In genomic region chr1:37763791-37764741, GRCh38 we compare ENCODE assay signal across 8 cellular contexts. TPM values are rescaled to one million over a fixed set of nuclear protein-coding genes. Genes with fewer than 3 reads are reported as not detected.
A peak's percentile ranks its signal among the peaks of the same experiment; 100 is the strongest.
DNase-seq lines count a peak whose midpoint lies in the region; ATAC-seq and TF ChIP-seq lines count a peak whose summit lies in the region.

No MANE protein-coding gene starts in this region.

- peaks cover 100% of the 10 kb centered on the region for H3K27me3 ChIP-seq in cardiac muscle cell

- no peak for TF ChIP-seq CTCF in cardiac muscle cell (IDR thresholded peaks at IDR 0.05; ENCODE audit: low read depth, low read length)

- ATAC-seq in Right ventricle myocardium inferior (no peak), GM18873 (IDR thresholded peaks at IDR 0.05; ENCODE audit: low FRiP score, unreplicated experiment) (no peak), HG02763 (IDR thresholded peaks at IDR 0.05; ENCODE audit: unreplicated experiment) (no peak)

- no peaks in the 10 kb centered on the region for H3K4me1 ChIP-seq in cardiac muscle cell (ENCODE audit: low read depth)

- intact Hi-C loops in Right ventricle myocardium inferior (cut with DNase I): no loop called here

- H3K36me3 ChIP-seq in cardiac muscle cell: no peaks in the 10 kb centered on the region

- no peak overlapping the region for H3K4me3 ChIP-seq in cardiac muscle cell

- no peak overlapping the region for H3K27ac ChIP-seq in cardiac muscle cell

- H3K9me3 ChIP-seq in cardiac muscle cell (ENCODE audit: low read depth): no peaks in the 10 kb centered on the region

- DNase-seq in cardiac muscle cell (ENCODE audit: low read depth in 1 of 2, low spot score in 1 of 2) (peak; percentile 58 to 90), Right ventricle myocardium inferior (ENCODE audit: missing footprints) (no peak), UCSD-AML1 (lab: John Stamatoyannopoulos, UW; ENCODE audit: unreplicated experiment) (peak; percentile 24), fibroblast of the conjunctiva (ENCODE audit: low read depth) (peak; percentile 5), SKM-1 (lab: John Stamatoyannopoulos, UW; ENCODE audit: unreplicated experiment) (no peak)
- peak; percentile 30 to 35 for DNase-seq in stimulated activated CD4-positive, alpha-beta T cell treated with anti-CD3 and anti-CD28 coated beads, Interleukin-15, amount 100 ng/mL, for 48 hours (ENCODE audit: low read depth in 2 of 2)

RNA-seq across cellular contexts. Expression of gene EPHA10, which starts 0.9 kb away (rescaled TPM):
- total RNA-seq in cardiac muscle cell (0.14 TPM in 1 of 2 replicates, not detected in the other), Right ventricle myocardium inferior (0.32 TPM)
- polyA plus RNA-seq in cardiac muscle cell: 0.38 TPM in 1 of 2 replicates, not detected in the other

RNA-seq across cellular contexts. Expression of gene MANEAL, which starts 29.6 kb away (rescaled TPM):
- total RNA-seq in cardiac muscle cell: 1.3 and 5.4 TPM in 2 replicates
- polyA plus RNA-seq in cardiac muscle cell: 1.7 and 4.1 TPM in 2 replicates
- 1.2 TPM for total RNA-seq in Right ventricle myocardium inferior

RNA-seq across cellular contexts. Expression of gene C1orf122, which starts 43.5 kb away (rescaled TPM):
- 104 and 130 TPM in 2 replicates for total RNA-seq in cardiac muscle cell
- 105 and 174 TPM in 2 replicates for polyA plus RNA-seq in cardiac muscle cell
- 52.6 TPM for total RNA-seq in Right ventricle myocardium inferior

RNA-seq across cellular contexts. Expression of gene YRDC, which starts 43.9 kb away (rescaled TPM):
- total RNA-seq in cardiac muscle cell (9.7 and 17.2 TPM in 2 replicates), Right ventricle myocardium inferior (4.8 TPM)
- 20.0 and 22.2 TPM in 2 replicates for polyA plus RNA-seq in cardiac muscle cell

Comparison
In these comparisons a context has a peak if more than half of its experiments do, and no peak if none do; other contexts are left out.
1. DNase-seq: peak in cardiac muscle cell (2 of 2), UCSD-AML1 (single experiment), fibroblast of the conjunctiva (single experiment) and stimulated activated CD4-positive, alpha-beta T cell treated with anti-CD3 and anti-CD28 coated beads, Interleukin-15, amount 100 ng/mL, for 48 hours (2 of 2); none in Right ventricle myocardium inferior (single experiment) and SKM-1 (single experiment).